In genomic region chr9:21362287-21362686, GRCh38 we compare ENCODE assay signal across 6 cellular contexts. TPM values are rescaled to one million over a fixed set of nuclear protein-coding genes. Genes with fewer than 3 reads are reported as not detected.
"Had no signal": no experiment of that assay in that cellular context is flagged by ENCODE, and none has a peak within 500 bp of the region (broad histone marks: within the 10 kb centered on the region; RNA-seq: fewer than 3 reads in every experiment).

No MANE protein-coding gene starts in this region.

- ATAC-seq: GM12878 had no signal

- H3K4me3 ChIP-seq: GM12878 had no signal

- DNase-seq: GDM1, GF-D8 had no signal

- FAIRE-seq: G401.6, GM12878, GM12892 had no signal

RNA-seq across cellular contexts. Expression of gene IFNA13, which starts 5.6 kb away (rescaled TPM):
- total RNA-seq: G401, GM12878 had no signal
- polyA plus RNA-seq: GM12878 had no signal

RNA-seq across cellular contexts. Expression of gene IFNA6, which starts 11.6 kb away (rescaled TPM):
- total RNA-seq: G401, GM12878 had no signal

RNA-seq across cellular contexts. Expression of gene IFNA2, which starts 22.9 kb away (rescaled TPM):
- total RNA-seq: G401 had no signal

RNA-seq across cellular contexts. Expression of gene IFNA8, which starts 46.6 kb away (rescaled TPM):
- total RNA-seq: G401, GM12878 had no signal
- polyA plus RNA-seq: GM12878 had no signal
